In the genomic region with DNA sequence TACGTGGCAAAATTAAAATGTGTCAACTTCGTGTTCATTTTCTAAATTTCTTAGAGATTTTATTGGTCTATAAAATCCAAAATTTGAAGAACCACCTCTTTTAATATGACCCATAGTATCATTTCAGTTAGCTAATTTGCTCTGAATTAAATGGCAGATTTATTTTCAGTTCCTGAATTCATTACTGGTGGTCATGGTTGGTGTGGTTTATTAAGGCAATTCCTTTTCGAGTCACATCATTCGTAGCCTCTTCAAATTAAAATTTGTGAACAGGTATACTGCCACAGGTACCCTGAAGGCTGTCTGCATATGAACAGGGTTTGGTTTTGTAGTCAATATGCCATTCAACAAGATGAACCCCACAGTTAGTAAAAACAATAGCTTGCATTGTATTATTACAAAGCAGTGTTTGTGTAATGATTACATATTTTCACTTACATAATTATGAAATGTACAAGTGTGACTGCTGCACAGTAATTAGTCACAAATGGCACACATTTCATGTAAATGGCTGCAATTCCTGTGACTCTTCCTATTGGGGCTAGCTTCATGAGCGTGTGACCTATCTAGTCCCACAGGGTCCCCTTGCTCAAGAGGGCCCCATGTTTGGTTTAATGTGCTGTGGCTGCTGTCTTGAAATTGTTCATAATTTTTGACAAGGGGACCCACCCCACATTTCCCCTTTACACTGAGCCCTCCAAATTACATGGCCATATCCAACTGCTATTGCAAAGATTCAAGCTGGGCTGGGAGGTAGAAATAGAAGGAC, we compare ENCODE assay signal across 1 cellular context.
TF ChIP-seq lines count a peak whose summit lies in the region.

No MANE protein-coding gene starts in this region.

TF ChIP-seq in GM12878, 131 proteins besides CTCF, POLR2A, EP300 and RAD21 (continued from another document):
- TF ChIP-seq, protein P1, sequence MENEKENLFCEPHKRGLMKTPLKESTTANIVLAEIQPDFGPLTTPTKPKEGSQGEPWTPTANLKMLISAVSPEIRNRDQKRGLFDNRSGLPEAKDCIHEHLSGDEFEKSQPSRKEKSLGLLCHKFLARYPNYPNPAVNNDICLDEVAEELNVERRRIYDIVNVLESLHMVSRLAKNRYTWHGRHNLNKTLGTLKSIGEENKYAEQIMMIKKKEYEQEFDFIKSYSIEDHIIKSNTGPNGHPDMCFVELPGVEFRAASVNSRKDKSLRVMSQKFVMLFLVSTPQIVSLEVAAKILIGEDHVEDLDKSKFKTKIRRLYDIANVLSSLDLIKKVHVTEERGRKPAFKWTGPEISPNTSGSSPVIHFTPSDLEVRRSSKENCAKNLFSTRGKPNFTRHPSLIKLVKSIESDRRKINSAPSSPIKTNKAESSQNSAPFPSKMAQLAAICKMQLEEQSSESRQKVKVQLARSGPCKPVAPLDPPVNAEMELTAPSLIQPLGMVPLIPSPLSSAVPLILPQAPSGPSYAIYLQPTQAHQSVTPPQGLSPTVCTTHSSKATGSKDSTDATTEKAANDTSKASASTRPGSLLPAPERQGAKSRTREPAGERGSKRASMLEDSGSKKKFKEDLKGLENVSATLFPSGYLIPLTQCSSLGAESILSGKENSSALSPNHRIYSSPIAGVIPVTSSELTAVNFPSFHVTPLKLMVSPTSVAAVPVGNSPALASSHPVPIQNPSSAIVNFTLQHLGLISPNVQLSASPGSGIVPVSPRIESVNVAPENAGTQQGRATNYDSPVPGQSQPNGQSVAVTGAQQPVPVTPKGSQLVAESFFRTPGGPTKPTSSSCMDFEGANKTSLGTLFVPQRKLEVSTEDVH (IDR thresholded peaks at IDR 0.05; ENCODE audit: low read depth, partially characterized antibody), result no peak
- TF ChIP-seq BCL11A (IDR thresholded peaks at IDR 0.05; ENCODE audit: low read depth, low read length), result peak; percentile 15; the same call in 1 of the 2 replicates
TF ChIP-seq in GM12878: peak in this region for 15.
